ENCODE assay signal across 9 cellular contexts in genomic region chr19:39428309-39429112, GRCh38. TPM values are rescaled to one million over a fixed set of nuclear protein-coding genes. Genes with fewer than 3 reads are reported as not detected.
DNase-seq lines count a peak whose midpoint lies in the region; ATAC-seq, FAIRE-seq and TF ChIP-seq lines count a peak whose summit lies in the region.
"Had no signal": no experiment of that assay in that cellular context is flagged by ENCODE, and none has a peak within 500 bp of the region (broad histone marks: within the 10 kb centered on the region; RNA-seq: fewer than 3 reads in every experiment).

No MANE protein-coding gene starts in this region.

- H3K27ac ChIP-seq in GM12878 (ENCODE audit: control insufficient read depth, insufficient read depth) (no peak overlapping the region), smooth muscle cell (ENCODE audit: low read depth) (peak overlapping the region; percentile 85)

- SMC1A ChIA-PET in GM12878 (lab: Charles Lee; ENCODE audit: uncharacterized antibody, unreplicated experiment) = no interaction called here

- peaks cover 47% of the 10 kb centered on the region for H3F3A ChIP-seq in smooth muscle cell (ENCODE audit: low read depth)

- TF ChIP-seq CTCF in GM12878 (IDR thresholded peaks at IDR 0.05 in 2 of 3, conservative IDR thresholded peaks at IDR 0.05 in 1 of 3; ENCODE audit: control insufficient read depth in 2 of 3, extremely low read depth in 1 of 3, insufficient read depth in 1 of 3, low read depth in 3 of 3, low read length in 3 of 3) (no peak), smooth muscle cell (IDR thresholded peaks at IDR 0.05; ENCODE audit: borderline replicate concordance, insufficient read depth, poor library complexity, severe bottlenecking) (no peak), GM13977 (IDR thresholded peaks at IDR 0.05; ENCODE audit: extremely low read depth, insufficient read depth, missing control alignments) (no peak)

- H2AFZ ChIP-seq in GM12878 (ENCODE audit: control insufficient read depth, low read depth, low read length) = no peak overlapping the region
- no peak overlapping the region for H2AFZ ChIP-seq in smooth muscle cell (ENCODE audit: low read depth)

- peak; percentile 91 for DNase-seq in H7
- no peak for DNase-seq in GM12878 (ENCODE audit: low read depth, low spot score)
- peak; percentile 84 for DNase-seq in iPS-NIHi11 (ENCODE audit: low spot score)
- peak; percentile 26 for DNase-seq in smooth muscle cell (lab: John Stamatoyannopoulos, UW; ENCODE audit: unreplicated experiment)
- no peak for DNase-seq in GM13977 (ENCODE audit: low spot score)
- DNase-seq in NCI-H2171 treated with DMSO at 0.1 percent for 48 hours (lab: John Stamatoyannopoulos, UW) = no peak

- H3K9ac ChIP-seq in GM12878 (ENCODE audit: control insufficient read depth, insufficient read depth, low read length) (no peak overlapping the region), smooth muscle cell (ENCODE audit: low read depth) (peak overlapping the region; percentile 21)

- TF ChIP-seq EP300 in GM12878 (IDR thresholded peaks at IDR 0.05; ENCODE audit: borderline replicate concordance in 1 of 2, control insufficient read depth in 1 of 2, low read depth in 2 of 2, low read length in 2 of 2) = no peak

- H3K9me3 ChIP-seq in GM12878 (replicated peaks; ENCODE audit: control insufficient read depth, insufficient read depth, low read length) (no peaks in the 10 kb centered on the region), smooth muscle cell (replicated peaks; ENCODE audit: low read depth) (no peaks in the 10 kb centered on the region)

- intact Hi-C loops in GM12878 (cut with micrococcal nuclease; ENCODE audit: unreplicated experiment) = no loop called here

- RAD21 ChIA-PET in GM12878 (lab: Charles Lee; ENCODE audit: unreplicated experiment) = interaction anchor here (0.6 kb wide), 1 partner anchor 416 kb away, joined by 3 read pairs; no protein-coding TSS in a partner anchor

- POLR2A ChIA-PET in GM12878 (lab: Charles Lee) = interaction anchor here (0.6 to 1.1 kb wide), 2 partner anchors 11 to 367 kb away, joined by 3 to 4 read pairs; no protein-coding TSS in a partner anchor

- 69% methylated on average over 22 of the region's 22 CpGs for WGBS in GM12878 (ENCODE audit: insufficient coverage, insufficient replicate concordance, low lambda C conversion rate, missing lambda C conversion rate)
- 21% methylated on average over 21 of the region's 22 CpGs for WGBS in smooth muscle cell (ENCODE audit: low lambda C conversion rate)

- CTCF ChIA-PET in GM12878 (lab: Yijun Ruan, JAX) = interaction anchor here (0.7 to 2.2 kb wide), 3 partner anchors 17 to 301 kb away, joined by 3 to 9 read pairs (median 5); partner anchors contain the start of gene PLEKHG2

- H4K20me1 ChIP-seq in GM12878 (ENCODE audit: control insufficient read depth, insufficient read depth) (no peaks in the 10 kb centered on the region; the same call in 1 of the 2 replicates), smooth muscle cell (ENCODE audit: low read depth) (peaks cover 4% of the 10 kb centered on the region)

- no peak for TF ChIP-seq RAD21 in GM12878 (IDR thresholded peaks at IDR 0.05; ENCODE audit: insufficient read depth, low read depth, low read length)

- H3K36me3 ChIP-seq in H7 (replicated peaks; ENCODE audit: control insufficient read depth, insufficient read depth, low read length) (peaks cover 19% of the 10 kb centered on the region), GM12878 (ENCODE audit: control insufficient read depth in 2 of 2, insufficient read depth in 2 of 2, low read length in 1 of 2) (peaks cover 10 to 20% of the 10 kb centered on the region in 2 experiments), smooth muscle cell (ENCODE audit: low read depth) (peaks cover 5% of the 10 kb centered on the region)

- no peak for ATAC-seq in GM12878
- no peak for ATAC-seq in GM18870 (IDR thresholded peaks at IDR 0.05; ENCODE audit: unreplicated experiment)
- no peak for ATAC-seq in HG03159 (IDR thresholded peaks at IDR 0.05; ENCODE audit: unreplicated experiment)

- H3K4me2 ChIP-seq in GM12878 (ENCODE audit: control insufficient read depth, insufficient read depth) (no peak overlapping the region), smooth muscle cell (peak overlapping the region; percentile 73)

- no peaks in the 10 kb centered on the region for H3K27me3 ChIP-seq in H7 (ENCODE audit: control insufficient read depth, insufficient read depth, low read length)
- no peaks in the 10 kb centered on the region for H3K27me3 ChIP-seq in GM12878 (replicated peaks in 1 of 2; ENCODE audit: control insufficient read depth in 2 of 2, insufficient read depth in 2 of 2, low read length in 1 of 2)
- no peaks in the 10 kb centered on the region for H3K27me3 ChIP-seq in smooth muscle cell (ENCODE audit: low read depth)

- in situ Hi-C loops in GM12878 (cut with MboI) (no loop called here), GM13977 (cut with MboI; ENCODE audit: low pct_unique_long_range_greater_than_20kb, low sequenced_read_pairs, unreplicated experiment) (no loop called here)

- TF ChIP-seq POLR2A in GM12878 (IDR thresholded peaks at IDR 0.05; ENCODE audit: low read depth, low read length) = peak; percentile 29; the same call in 1 of the 2 replicates

- H3K4me1 ChIP-seq in GM12878 (ENCODE audit: control insufficient read depth, insufficient read depth, low read length) = peaks cover 26% of the 10 kb centered on the region
- H3K4me1 ChIP-seq in smooth muscle cell (ENCODE audit: low read depth) = peaks cover 12% of the 10 kb centered on the region

- FAIRE-seq in GM12878 (lab: Jason Lieb, UNC) = no peak
- FAIRE-seq: keratinocyte had no signal

- no peak overlapping the region for H3K4me3 ChIP-seq in H7 (ENCODE audit: insufficient read depth, low read depth, low read length)
- H3K4me3 ChIP-seq in GM12878 = no peak overlapping the region
- H3K4me3 ChIP-seq in smooth muscle cell = no peak overlapping the region

- H3K79me2 ChIP-seq in GM12878 (ENCODE audit: control insufficient read depth, insufficient read depth, low read length) = peaks cover 9% of the 10 kb centered on the region
- peaks cover 10% of the 10 kb centered on the region for H3K79me2 ChIP-seq in smooth muscle cell (ENCODE audit: low read depth)

- no TSS peak for BruUV-seq in GM12878 (replicated peaks; lab: Mats Ljungman, UMichigan)

RNA-seq across cellular contexts. Expression of gene RPS16, which starts 7.2 kb away (rescaled TPM):
- 42.4 and 55.8 TPM in 2 replicates for total RNA-seq in H7 (2014; rRNA removed; shearing (Covaris generic))
- total RNA-seq in GM12878 (2013; cell fraction: nucleolus; rRNA removed) = 10.8 and 16.1 TPM in 2 replicates
- total RNA-seq in GM12878 (2014; rRNA removed) = 1,897 and 2,276 TPM in 2 replicates
- total RNA-seq in GM12878 (2014; rRNA removed; fragmentation: Illumina TruSeq; extraction: Trizol) = 144 and 148 TPM in 2 replicates
- total RNA-seq in GM12878 (2021) = 3,603 and 3,713 TPM in 2 replicates
- 5,627 TPM for polyA plus RNA-seq in GM12878 (2011; ENCODE audit: low read depth)
- polyA plus RNA-seq in GM12878 (2011; rRNA removed) = 1,202 and 1,881 TPM in 2 replicates
- 7,530 and 7,949 TPM in 2 replicates for polyA plus RNA-seq in GM12878 (2011; cell fraction: cytosol; rRNA removed)
- polyA plus RNA-seq in GM12878 (2011; cell fraction: nucleus; rRNA removed) = 2,024 and 2,282 TPM in 2 replicates
- polyA plus RNA-seq in GM12878 (2012) = 5,175 and 6,218 TPM in 2 replicates
- polyA plus RNA-seq in GM12878 (2014; fragmentation: Illumina TruSeq; extraction: Trizol) = 1,250 and 2,410 TPM in 2 replicates
- 1,000 to 10,000 TPM; 3,810 to 4,177 TPM for polyA plus RNA-seq in GM12878 (2014; fragmentation: Nextera tagmentation; extraction: Ambion mirVana)
- polyA plus RNA-seq in GM12878 (2014; rRNA removed) = 4,404 and 4,810 TPM in 2 replicates
- 1,000 to 10,000 TPM; 1,821 to 1,829 TPM for polyA plus RNA-seq in GM12878 (2016; fragmentation: Nextera tagmentation; extraction: Ambion mirVana)
- 1,788 and 3,301 TPM in 2 replicates for polyA minus RNA-seq in GM12878 (2011; rRNA and poly(A)+ RNA removed)
- 1,375 and 1,377 TPM in 2 replicates for polyA minus RNA-seq in GM12878 (2011; cell fraction: cytosol; rRNA and poly(A)+ RNA removed)
- polyA minus RNA-seq in GM12878 (2011; cell fraction: nucleus; rRNA and poly(A)+ RNA removed) = 333 and 402 TPM in 2 replicates
- 82.2 and 97.1 TPM in 2 replicates for total RNA-seq in smooth muscle cell
- polyA plus RNA-seq in smooth muscle cell = 539 and 567 TPM in 2 replicates

RNA-seq across cellular contexts. Expression of gene PLEKHG2, which starts 16.0 kb away (rescaled TPM):
- total RNA-seq in H7 (2014; rRNA removed; shearing (Covaris generic)) = 34.2 and 90.9 TPM in 2 replicates
- total RNA-seq in GM12878 (2013; cell fraction: nucleolus; rRNA removed) = 49.8 and 54.8 TPM in 2 replicates
- total RNA-seq in GM12878 (2014; rRNA removed) (13.4 and 18.1 TPM in 2 replicates), GM12878 (2014; rRNA removed; fragmentation: Illumina TruSeq; extraction: Trizol) (12.1 and 13.6 TPM in 2 replicates), GM12878 (2021) (56.6 and 62.5 TPM in 2 replicates), smooth muscle cell (16.3 and 42.2 TPM in 2 replicates)
- polyA plus RNA-seq in GM12878 (2011; ENCODE audit: low read depth) = 10.5 TPM
- polyA plus RNA-seq in GM12878 (2011; rRNA removed) (6.3 and 10.4 TPM in 2 replicates), GM12878 (2014; fragmentation: Illumina TruSeq; extraction: Trizol) (17.1 and 114 TPM in 2 replicates), GM12878 (2014; fragmentation: Nextera tagmentation; extraction: Ambion mirVana) (1 to 10 TPM; 3.0 to 7.2 TPM), GM12878 (2014; rRNA removed) (25.2 and 31.8 TPM in 2 replicates), GM12878 (2016; fragmentation: Nextera tagmentation; extraction: Ambion mirVana) (10 to 100 TPM; 17.3 to 18.1 TPM), smooth muscle cell (33.0 and 51.9 TPM in 2 replicates)
- polyA plus RNA-seq in GM12878 (2011; cell fraction: cytosol; rRNA removed) = 8.8 and 23.4 TPM in 2 replicates
- polyA plus RNA-seq in GM12878 (2011; cell fraction: nucleus; rRNA removed) = 78.6 and 96.3 TPM in 2 replicates
- polyA plus RNA-seq in GM12878 (2012) = 29.4 and 34.1 TPM in 2 replicates
- polyA minus RNA-seq in GM12878 (2011; rRNA and poly(A)+ RNA removed) = 5.9 and 32.7 TPM in 2 replicates
- polyA minus RNA-seq in GM12878 (2011; cell fraction: cytosol; rRNA and poly(A)+ RNA removed) = 13.9 and 15.4 TPM in 2 replicates
- polyA minus RNA-seq in GM12878 (2011; cell fraction: nucleus; rRNA and poly(A)+ RNA removed) = 20.4 and 29.4 TPM in 2 replicates

RNA-seq across cellular contexts. Expression of gene SUPT5H, which starts 16.9 kb away (rescaled TPM):
- total RNA-seq in H7 (2014; rRNA removed; shearing (Covaris generic)) = 82.1 and 86.8 TPM in 2 replicates
- total RNA-seq in GM12878 (2013; cell fraction: nucleolus; rRNA removed) = 120 and 136 TPM in 2 replicates
- total RNA-seq in GM12878 (2014; rRNA removed) (87.8 and 93.6 TPM in 2 replicates), GM12878 (2014; rRNA removed; fragmentation: Illumina TruSeq; extraction: Trizol) (48.9 and 51.5 TPM in 2 replicates), GM12878 (2021) (119 and 138 TPM in 2 replicates), smooth muscle cell (41.0 and 44.9 TPM in 2 replicates)
- 145 TPM for polyA plus RNA-seq in GM12878 (2011; ENCODE audit: low read depth)
- polyA plus RNA-seq in GM12878 (2011; rRNA removed) (43.2 and 64.5 TPM in 2 replicates), GM12878 (2014; fragmentation: Illumina TruSeq; extraction: Trizol) (58.7 and 88.1 TPM in 2 replicates), GM12878 (2014; fragmentation: Nextera tagmentation; extraction: Ambion mirVana) (10 to 100 TPM; 27.2 to 75.0 TPM), GM12878 (2014; rRNA removed) (79.1 and 87.0 TPM in 2 replicates), GM12878 (2016; fragmentation: Nextera tagmentation; extraction: Ambion mirVana) (100 to 1,000 TPM; 188 to 194 TPM), smooth muscle cell (134 and 139 TPM in 2 replicates)
- 78.1 and 85.9 TPM in 2 replicates for polyA plus RNA-seq in GM12878 (2011; cell fraction: cytosol; rRNA removed)
- 277 and 358 TPM in 2 replicates for polyA plus RNA-seq in GM12878 (2011; cell fraction: nucleus; rRNA removed)
- 121 and 139 TPM in 2 replicates for polyA plus RNA-seq in GM12878 (2012)
- 63.9 and 89.8 TPM in 2 replicates for polyA minus RNA-seq in GM12878 (2011; rRNA and poly(A)+ RNA removed)
- polyA minus RNA-seq in GM12878 (2011; cell fraction: cytosol; rRNA and poly(A)+ RNA removed) = 38.8 and 43.0 TPM in 2 replicates
- 42.1 and 76.8 TPM in 2 replicates for polyA minus RNA-seq in GM12878 (2011; cell fraction: nucleus; rRNA and poly(A)+ RNA removed)

RNA-seq across cellular contexts. Expression of gene ZFP36, which starts 21.9 kb away (rescaled TPM):
- total RNA-seq in H7 (2014; rRNA removed; shearing (Covaris generic)) = 2.2 and 6.4 TPM in 2 replicates
- total RNA-seq in GM12878 (2013; cell fraction: nucleolus; rRNA removed) = 55.8 and 57.7 TPM in 2 replicates
- total RNA-seq in GM12878 (2014; rRNA removed) (10.1 and 11.9 TPM in 2 replicates), GM12878 (2014; rRNA removed; fragmentation: Illumina TruSeq; extraction: Trizol) (10.0 and 10.1 TPM in 2 replicates), GM12878 (2021) (50.1 and 55.0 TPM in 2 replicates), smooth muscle cell (31.5 and 44.7 TPM in 2 replicates)
- 10.7 TPM for polyA plus RNA-seq in GM12878 (2011; ENCODE audit: low read depth)
- polyA plus RNA-seq in GM12878 (2011; rRNA removed) (2.9 and 5.3 TPM in 2 replicates), GM12878 (2014; fragmentation: Illumina TruSeq; extraction: Trizol) (24.3 and 30.2 TPM in 2 replicates), GM12878 (2014; fragmentation: Nextera tagmentation; extraction: Ambion mirVana) (1 to 10 TPM; 5.3 to 7.8 TPM), GM12878 (2014; rRNA removed) (31.3 and 31.6 TPM in 2 replicates), GM12878 (2016; fragmentation: Nextera tagmentation; extraction: Ambion mirVana) (10 to 100 TPM; 39.7 to 43.7 TPM), smooth muscle cell (281 and 303 TPM in 2 replicates)
- 8.8 and 14.3 TPM in 2 replicates for polyA plus RNA-seq in GM12878 (2011; cell fraction: cytosol; rRNA removed)
- 74.9 and 76.1 TPM in 2 replicates for polyA plus RNA-seq in GM12878 (2011; cell fraction: nucleus; rRNA removed)
- polyA plus RNA-seq in GM12878 (2012) = 39.8 and 73.1 TPM in 2 replicates
- polyA minus RNA-seq in GM12878 (2011; rRNA and poly(A)+ RNA removed) = 3.7 and 10.3 TPM in 2 replicates
- polyA minus RNA-seq in GM12878 (2011; cell fraction: cytosol; rRNA and poly(A)+ RNA removed) = 30.7 and 36.4 TPM in 2 replicates
- 64.4 and 90.9 TPM in 2 replicates for polyA minus RNA-seq in GM12878 (2011; cell fraction: nucleus; rRNA and poly(A)+ RNA removed)

RNA-seq across cellular contexts. Expression of gene MED29, which starts 37.3 kb away (rescaled TPM):
- total RNA-seq in H7 (2014; rRNA removed; shearing (Covaris generic)) = 38.2 and 41.6 TPM in 2 replicates
- total RNA-seq in GM12878 (2013; cell fraction: nucleolus; rRNA removed) = 12.2 and 14.2 TPM in 2 replicates
- total RNA-seq in GM12878 (2014; rRNA removed) = 22.6 and 22.7 TPM in 2 replicates
- 12.8 and 14.5 TPM in 2 replicates for total RNA-seq in GM12878 (2014; rRNA removed; fragmentation: Illumina TruSeq; extraction: Trizol)
- total RNA-seq in GM12878 (2021) = 26.2 and 28.0 TPM in 2 replicates
- polyA plus RNA-seq in GM12878 (2011; ENCODE audit: low read depth) = 9.9 TPM
- polyA plus RNA-seq in GM12878 (2011; rRNA removed) = 13.9 and 19.5 TPM in 2 replicates
- 32.6 and 34.4 TPM in 2 replicates for polyA plus RNA-seq in GM12878 (2011; cell fraction: cytosol; rRNA removed)
- polyA plus RNA-seq in GM12878 (2011; cell fraction: nucleus; rRNA removed) = 14.1 and 18.7 TPM in 2 replicates
- polyA plus RNA-seq in GM12878 (2012) = 15.5 and 16.8 TPM in 2 replicates
- polyA plus RNA-seq in GM12878 (2014; fragmentation: Illumina TruSeq; extraction: Trizol) = 16.7 and 23.0 TPM in 2 replicates
- polyA plus RNA-seq in GM12878 (2014; fragmentation: Nextera tagmentation; extraction: Ambion mirVana) = 1 to 10 TPM; 3.2 to 5.1 TPM
- polyA plus RNA-seq in GM12878 (2014; rRNA removed) = 24.4 and 26.4 TPM in 2 replicates
- 10 to 100 TPM; 31.9 to 36.6 TPM for polyA plus RNA-seq in GM12878 (2016; fragmentation: Nextera tagmentation; extraction: Ambion mirVana)
- polyA minus RNA-seq in GM12878 (2011; rRNA and poly(A)+ RNA removed) = 19.4 and 20.9 TPM in 2 replicates
- 5.5 and 8.7 TPM in 2 replicates for polyA minus RNA-seq in GM12878 (2011; cell fraction: cytosol; rRNA and poly(A)+ RNA removed)
- polyA minus RNA-seq in GM12878 (2011; cell fraction: nucleus; rRNA and poly(A)+ RNA removed) = 18.6 and 27.7 TPM in 2 replicates
- 23.0 and 23.8 TPM in 2 replicates for total RNA-seq in smooth muscle cell
- 36.3 and 37.7 TPM in 2 replicates for polyA plus RNA-seq in smooth muscle cell

Comparison
In these comparisons a context has a peak if more than half of its experiments do, and no peak if none do; other contexts are left out.
1. DNase-seq: peak in H7 (single experiment), iPS-NIHi11 (single experiment) and smooth muscle cell (single experiment); none in GM12878 (single experiment), GM13977 (single experiment) and NCI-H2171 treated with DMSO at 0.1 percent for 48 hours (single experiment).